In the genomic region with DNA sequence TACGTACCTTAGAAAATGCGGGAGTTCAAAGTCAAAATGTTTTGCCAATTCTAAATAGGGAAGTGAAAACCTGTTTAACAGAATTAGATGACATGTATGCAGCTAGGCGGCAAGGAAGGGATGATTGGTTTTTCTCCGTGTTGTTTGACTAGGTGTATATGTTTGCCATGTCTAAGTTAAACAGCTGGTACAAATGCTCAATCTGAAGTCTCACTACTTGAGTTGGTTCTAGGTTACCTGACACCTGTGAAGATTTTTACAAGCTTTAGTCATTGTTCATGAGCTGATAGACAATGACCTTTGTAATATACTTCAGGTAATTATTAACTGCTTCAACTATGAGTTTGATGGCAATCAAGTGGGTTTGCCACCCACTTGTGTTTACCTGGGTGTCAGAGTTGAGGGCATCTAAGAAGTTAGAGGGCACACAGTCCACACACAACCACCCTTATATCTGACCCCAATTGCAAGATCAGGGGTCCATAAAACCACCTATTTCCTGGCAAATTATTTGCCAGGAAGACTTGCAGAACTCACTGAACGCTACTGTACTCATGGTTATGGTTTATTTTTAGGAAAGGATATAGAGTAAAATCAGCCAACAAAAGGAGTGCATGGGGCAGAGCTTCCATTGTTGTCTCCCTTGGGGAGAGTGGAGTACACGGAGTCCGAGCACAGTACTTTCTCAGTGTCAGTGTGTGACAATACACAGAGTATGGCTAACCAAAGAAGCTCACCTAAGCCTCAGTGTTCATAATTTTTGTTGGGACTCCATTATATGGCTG, we compare ENCODE assay signal across 14 cellular contexts.
DNase-seq lines count a peak whose midpoint lies in the region; ATAC-seq, FAIRE-seq and TF ChIP-seq lines count a peak whose summit lies in the region.
"Had no signal": no experiment of that assay in that cellular context is flagged by ENCODE, and none has a peak within 500 bp of the region (broad histone marks: within the 10 kb centered on the region; RNA-seq: fewer than 3 reads in every experiment).

No MANE protein-coding gene starts in this region.

- H3K4me1 ChIP-seq in PC-3 (ENCODE audit: insufficient read depth, low read length), result peaks cover 11% of the 10 kb centered on the region
- peaks cover 9 to 17% (median 13%) of the 10 kb centered on the region in 3 donors for H3K4me1 ChIP-seq in pancreas

- intact Hi-C loops in PC-3 (cut with micrococcal nuclease), result no loop called here
- intact Hi-C loops in pancreas (cut with DNase I), result no loop called here

- no peaks in the 10 kb centered on the region for H3K79me2 ChIP-seq in PC-3 (ENCODE audit: low read length)

- no peaks in the 10 kb centered on the region for H3F3A ChIP-seq in PC-3 (ENCODE audit: low read length, unreplicated experiment)

- no TSS peak for BruUV-seq in PC-3 (replicated peaks; lab: Mats Ljungman, UMichigan)

- no peak overlapping the region for H2AFZ ChIP-seq in PC-3 (ENCODE audit: low read length)

- DNase-seq in PC-3 (peak; percentile 55), pancreas (peak in 2 of 6 donors; percentile 15 to 22), pons (ENCODE audit: low spot score) (no peak), GM19240 (ENCODE audit: insufficient read length, low spot score) (no peak), urothelium cell line (ENCODE audit: low spot score) (no peak)
- DNase-seq: activated gamma-delta T cell; cerebellar nuclear complex; glutamatergic neuron; NCI-H1436 treated with DMSO at 0.1 percent for 48 hours; stimulated activated naive CD4-positive, alpha-beta T cell treated with Interleukin-2 at 50 U/mL for 16 hours had no signal

- no peaks in the 10 kb centered on the region for H4K20me1 ChIP-seq in PC-3 (ENCODE audit: low read length)

- FAIRE-seq in pancreas (lab: Jason Lieb, UNC) (peak; percentile 86), urothelium cell line (lab: Jason Lieb, UNC) (no peak)

- TF ChIP-seq CTCF in PC-3 (conservative IDR thresholded peaks at IDR 0.05; ENCODE audit: low read depth, low read length), result no peak
- no peak for TF ChIP-seq CTCF in pancreas (IDR thresholded peaks at IDR 0.05)

- no peaks in the 10 kb centered on the region for H3K9me2 ChIP-seq in PC-3 (replicated peaks; ENCODE audit: low read length)

- no peak overlapping the region for H3K4me2 ChIP-seq in PC-3 (ENCODE audit: low read length)

- H3K9ac ChIP-seq in PC-3 (ENCODE audit: low read length), result no peak overlapping the region

- peak overlapping the region; percentile 21; the same call in 1 of the 2 replicates for H3K27ac ChIP-seq in PC-3 (ENCODE audit: low read length)
- H3K27ac ChIP-seq in pancreas, result peak overlapping the region; percentile 3 to 68 (median 45)

- ATAC-seq in GM18861 (IDR thresholded peaks at IDR 0.05; ENCODE audit: unreplicated experiment) (peak; percentile 79), HG02973 (IDR thresholded peaks at IDR 0.05; ENCODE audit: unreplicated experiment) (peak; percentile 70), PC-3 (peak; percentile 72), pancreas (peak; percentile 86 to 94 (median 91))
- ATAC-seq in activated CD4-positive, CD25-positive, alpha-beta regulatory T cell treated with anti-CD3 and anti-CD28 coated beads, Interleukin-2, amount 50 U/mL, for 24 hours, result no peak
- ATAC-seq: WTC11 had no signal

- H3K36me3 ChIP-seq in PC-3 (ENCODE audit: low read depth, low read length) (no peaks in the 10 kb centered on the region), pancreas (no peaks in the 10 kb centered on the region)

- CTCF ChIA-PET in PC-3 (lab: Charles Lee), result interaction anchor here (0.5 kb wide), 1 partner anchor 63 kb away, joined by 3 read pairs; no protein-coding TSS in a partner anchor

- no peaks in the 10 kb centered on the region for H3K27me3 ChIP-seq in PC-3 (ENCODE audit: low read length)
- H3K27me3 ChIP-seq in pancreas, result no peaks in the 10 kb centered on the region

- POLR2A ChIA-PET in PC-3 (lab: Charles Lee; ENCODE audit: unreplicated experiment), result no interaction called here

- H3K9me3 ChIP-seq in PC-3 (ENCODE audit: low read length) (no peaks in the 10 kb centered on the region), pancreas (no peaks in the 10 kb centered on the region)

- no peak overlapping the region for H3K4me3 ChIP-seq in PC-3 (ENCODE audit: low read length)
- no peak overlapping the region for H3K4me3 ChIP-seq in pancreas

- WGBS in pancreas, 2 donors, result 33 to 34% methylated on average over 7 of the region's 7 CpGs

Comparison
In these comparisons a context has a peak if more than half of its experiments do, and no peak if none do; other contexts are left out.
1. ATAC-seq: peak in GM18861 (single experiment), HG02973 (single experiment), PC-3 (single experiment) and pancreas (4 of 4); none in activated CD4-positive, CD25-positive, alpha-beta regulatory T cell treated with anti-CD3 and anti-CD28 coated beads, Interleukin-2, amount 50 U/mL, for 24 hours (0 of 2).